15 cellular contexts compared by ENCODE assay signal in the genomic region with DNA sequence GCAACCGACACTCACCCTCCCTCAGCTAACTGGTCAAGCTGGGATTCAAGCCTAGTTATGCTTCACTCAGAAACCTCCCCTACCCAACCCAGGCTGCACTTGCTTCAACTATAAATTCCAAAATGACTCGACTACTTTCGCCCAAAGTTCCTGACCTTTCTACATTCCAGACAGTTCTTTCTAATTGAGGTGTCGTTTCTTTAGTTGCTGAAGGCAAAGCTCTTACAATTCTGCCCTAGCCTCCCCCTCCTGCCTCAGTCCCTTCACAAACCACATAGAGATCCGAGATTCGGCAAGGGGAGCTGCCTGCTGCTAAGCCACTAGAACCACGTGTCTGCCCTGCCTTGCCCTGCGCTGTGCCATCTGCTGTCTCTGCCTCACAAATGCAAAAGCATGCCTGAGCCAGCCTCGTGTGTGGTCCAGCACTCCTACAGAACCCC.
DNase-seq lines count a peak whose midpoint lies in the region; ATAC-seq and TF ChIP-seq lines count a peak whose summit lies in the region.
"Had no signal": no experiment of that assay in that cellular context is flagged by ENCODE, and none has a peak within 500 bp of the region (broad histone marks: within the 10 kb centered on the region; RNA-seq: fewer than 3 reads in every experiment).

No MANE protein-coding gene starts in this region.

- TF ChIP-seq CTCF in LNCaP clone FGC (IDR thresholded peaks at IDR 0.05; ENCODE audit: control insufficient read depth, extremely low read depth, insufficient read depth) = peak; percentile 10; the same call in 1 of the 2 replicates
- peak in 1 of 2 donors; percentile 4 for TF ChIP-seq CTCF in mammary epithelial cell (conservative IDR thresholded peaks at IDR 0.05 in 1 of 2, IDR thresholded peaks at IDR 0.05 in 1 of 2; ENCODE audit: extremely low read depth in 1 of 2, insufficient read depth in 1 of 2, low read depth in 1 of 2, low read length in 2 of 2)
- no peak for TF ChIP-seq CTCF in mesothelial cell of epicardium (IDR thresholded peaks at IDR 0.05; ENCODE audit: unreplicated experiment)
- TF ChIP-seq CTCF in psoas muscle (IDR thresholded peaks at IDR 0.05) = no peak

- H3K4me1 ChIP-seq in mammary epithelial cell (ENCODE audit: insufficient read depth, low read length) = peaks cover 19% of the 10 kb centered on the region
- no peaks in the 10 kb centered on the region for H3K4me1 ChIP-seq in psoas muscle

- no TSS peak for BruUV-seq in mammary epithelial cell (replicated peaks; lab: Mats Ljungman, UMichigan)

- no peaks in the 10 kb centered on the region for H3K9me3 Mint-ChIP-seq in mesothelial cell of epicardium
- H3K9me3 Mint-ChIP-seq: central memory CD8-positive, alpha-beta T cell had no signal

- H3K9ac ChIP-seq in mammary epithelial cell (ENCODE audit: insufficient read depth, low read length) = no peak overlapping the region

- H3K9me3 ChIP-seq in mammary epithelial cell (replicated peaks; ENCODE audit: insufficient read depth, low read length) = no peaks in the 10 kb centered on the region
- no peaks in the 10 kb centered on the region for H3K9me3 ChIP-seq in psoas muscle

- ATAC-seq in GM21528 (IDR thresholded peaks at IDR 0.05; ENCODE audit: low FRiP score, unreplicated experiment) (no peak), psoas muscle (no peak)

- H3K79me2 ChIP-seq in mammary epithelial cell (ENCODE audit: insufficient read depth, low read length) = no peaks in the 10 kb centered on the region

- DNase-seq in Ammon's horn (ENCODE audit: low spot score) (peak; percentile 52), LNCaP clone FGC (ENCODE audit: low read depth) (no peak), mammary epithelial cell (peak; percentile 69), mesothelial cell of epicardium (ENCODE audit: low spot score in 2 of 2, unreplicated experiment in 2 of 2) (no peak), CD1c-positive myeloid dendritic cell (ENCODE audit: extremely low spot score) (no peak), psoas muscle (no peak), NCI-H510A (lab: John Stamatoyannopoulos, UW) (no peak)
- DNase-seq: activated CD8-positive, alpha-beta memory T cell treated with anti-CD3 and anti-CD28 coated beads for 24 hours; activated naive CD4-positive, alpha-beta T cell treated with Interleukin-2 at 50 U/mL for 16 hours; NCI-H187 treated with DMSO at 0.1 percent for 48 hours; OCI-M1; T-helper 9 cell had no signal

- H3K4me1 Mint-ChIP-seq in mesothelial cell of epicardium = peaks cover 45% of the 10 kb centered on the region
- H3K4me1 Mint-ChIP-seq: B cell; central memory CD8-positive, alpha-beta T cell had no signal

- intact Hi-C loops in mammary epithelial cell (cut with micrococcal nuclease) = no loop called here
- intact Hi-C loops in psoas muscle (cut with DNase I) = no loop called here

- peaks cover 10% of the 10 kb centered on the region for H3K27me3 Mint-ChIP-seq in mesothelial cell of epicardium (ENCODE audit: low read depth)

- dilution Hi-C loops in mammary epithelial cell (cut with HindIII; ENCODE audit: low sequenced_read_pairs) = no loop called here

- 44% methylated on average over 7 of the region's 9 CpGs for WGBS in mammary epithelial cell (ENCODE audit: low coverage, missing lambda C conversion rate)
- WGBS in psoas muscle, 3 donors = 7 to 11% (median 11%) methylated on average over 9 of the region's 9 CpGs

- no peaks in the 10 kb centered on the region for H4K20me1 ChIP-seq in mammary epithelial cell (ENCODE audit: insufficient read depth, low read length)

- H3K4me3 ChIP-seq in LNCaP clone FGC (ENCODE audit: low read depth, low read length) = no peak overlapping the region
- no peak overlapping the region for H3K4me3 ChIP-seq in mammary epithelial cell (replicated peaks in 1 of 3; ENCODE audit: insufficient read depth in 1 of 3, low read depth in 2 of 3, low read length in 3 of 3)
- no peak overlapping the region for H3K4me3 ChIP-seq in psoas muscle

- H2AFZ ChIP-seq in mammary epithelial cell (ENCODE audit: low read depth, low read length) = peak overlapping the region; percentile 69

- H3K27me3 ChIP-seq in mammary epithelial cell (ENCODE audit: insufficient read depth, low read length) (no peaks in the 10 kb centered on the region), psoas muscle (ENCODE audit: insufficient read depth in 3 of 3, low read length in 2 of 3) (peaks cover 3 to 51% (median 4%) of the 10 kb centered on the region in 3 donors)

- in situ Hi-C loops in mammary epithelial cell (cut with MboI; ENCODE audit: low sequenced_read_pairs in 2 of 2) = loop anchor here (10.0 kb wide), 1 partner anchor 88 kb away; the partner anchor contains the start of gene BNC1 (in 2 of the 2)

- H3K4me3 Mint-ChIP-seq in mesothelial cell of epicardium = no peak overlapping the region
- H3K4me3 Mint-ChIP-seq: B cell; central memory CD8-positive, alpha-beta T cell had no signal

- H3K27ac Mint-ChIP-seq in mesothelial cell of epicardium = peak overlapping the region; percentile 90
- H3K27ac Mint-ChIP-seq: B cell had no signal

- H3K36me3 Mint-ChIP-seq in mesothelial cell of epicardium = no peaks in the 10 kb centered on the region

- H3K36me3 ChIP-seq in mammary epithelial cell (ENCODE audit: insufficient read depth, low read length) (no peaks in the 10 kb centered on the region), psoas muscle (ENCODE audit: insufficient read depth in 1 of 2, low read depth in 1 of 2) (no peaks in the 10 kb centered on the region)

- H3K27ac ChIP-seq in mammary epithelial cell (ENCODE audit: insufficient read depth, low read depth, low read length) (no peak overlapping the region), psoas muscle (no peak overlapping the region)

- CTCF ChIA-PET in mammary epithelial cell (lab: Charles Lee; ENCODE audit: low non-redundant PET) = no interaction called here

- H3K4me2 ChIP-seq in mammary epithelial cell (ENCODE audit: insufficient read depth, low read depth, low read length) = no peak overlapping the region

Comparison
In these comparisons a context has a peak if more than half of its experiments do, and no peak if none do; other contexts are left out.
1. DNase-seq: peak in Ammon's horn (single experiment) and mammary epithelial cell (single experiment); none in LNCaP clone FGC (single experiment), mesothelial cell of epicardium (0 of 2), CD1c-positive myeloid dendritic cell (single experiment), psoas muscle (0 of 2) and NCI-H510A (single experiment).